ENCODE assay signal across 9 cellular contexts in genomic region chr22:29308791-29309262, GRCh38. TPM values are rescaled to one million over a fixed set of nuclear protein-coding genes. Genes with fewer than 3 reads are reported as not detected.
DNase-seq lines count a peak whose midpoint lies in the region; ATAC-seq, FAIRE-seq and TF ChIP-seq lines count a peak whose summit lies in the region.
"Had no signal": no experiment of that assay in that cellular context is flagged by ENCODE, and none has a peak within 500 bp of the region (broad histone marks: within the 10 kb centered on the region; RNA-seq: fewer than 3 reads in every experiment).

No MANE protein-coding gene starts in this region.

- DNase-seq in CD4-positive, alpha-beta memory T cell = peak; percentile 32 to 60 (median 51)
- DNase-seq in M059J (ENCODE audit: low read depth) (peak; percentile 90), bronchial epithelial cell (ENCODE audit: low read depth) (peak; percentile 61), omental fat pad (ENCODE audit: low spot score) (no peak), NCI-H2196 treated with DMSO at 0.1 percent for 48 hours (lab: John Stamatoyannopoulos, UW; ENCODE audit: unreplicated experiment) (no peak), RKO (ENCODE audit: low spot score) (no peak)
- peak in 1 of 9 donors; percentile 16 for DNase-seq in naive thymus-derived CD4-positive, alpha-beta T cell

- H3K9me3 Mint-ChIP-seq in CD4-positive, alpha-beta memory T cell = no peaks in the 10 kb centered on the region
- H3K9me3 Mint-ChIP-seq in naive thymus-derived CD4-positive, alpha-beta T cell = peaks cover 0 to 1% (median 0%) of the 10 kb centered on the region in 11 donors

- H3K27me3 ChIP-seq in CD4-positive, alpha-beta memory T cell (ENCODE audit: insufficient read depth, low read length) = peaks cover 8% of the 10 kb centered on the region
- H3K27me3 ChIP-seq in bronchial epithelial cell (ENCODE audit: control insufficient read depth, insufficient read depth, low read length) = peaks cover 8% of the 10 kb centered on the region
- H3K27me3 ChIP-seq in naive thymus-derived CD4-positive, alpha-beta T cell (ENCODE audit: control insufficient read depth in 2 of 2, insufficient read depth in 2 of 2, low read length in 2 of 2) = peaks cover 0 to 22% of the 10 kb centered on the region in 2 donors

- no peaks in the 10 kb centered on the region for H3K9me3 ChIP-seq in CD4-positive, alpha-beta memory T cell (ENCODE audit: control insufficient read depth in 1 of 2, low read length in 2 of 2)
- H3K9me3 ChIP-seq in naive thymus-derived CD4-positive, alpha-beta T cell (ENCODE audit: control insufficient read depth in 2 of 3, low read length in 3 of 3) = no peaks in the 10 kb centered on the region

- no peaks in the 10 kb centered on the region for H3K36me3 Mint-ChIP-seq in CD4-positive, alpha-beta memory T cell
- no peaks in the 10 kb centered on the region for H3K36me3 Mint-ChIP-seq in naive thymus-derived CD4-positive, alpha-beta T cell

- H3K36me3 ChIP-seq in CD4-positive, alpha-beta memory T cell (ENCODE audit: insufficient read depth, low read length) = no peaks in the 10 kb centered on the region
- H3K36me3 ChIP-seq in bronchial epithelial cell (ENCODE audit: control insufficient read depth, insufficient read depth, low read length) = peaks cover 2% of the 10 kb centered on the region
- no peaks in the 10 kb centered on the region for H3K36me3 ChIP-seq in naive thymus-derived CD4-positive, alpha-beta T cell (ENCODE audit: control insufficient read depth in 2 of 3, insufficient read depth in 3 of 3, low read length in 3 of 3)

- peaks cover 10 to 41% (median 26%) of the 10 kb centered on the region in 4 donors for H3K4me1 Mint-ChIP-seq in CD4-positive, alpha-beta memory T cell
- H3K4me1 Mint-ChIP-seq in naive thymus-derived CD4-positive, alpha-beta T cell = peaks cover 11 to 24% (median 22%) of the 10 kb centered on the region in 7 donors

- H3K27ac ChIP-seq in CD4-positive, alpha-beta memory T cell (ENCODE audit: low read depth, low read length) = no peak overlapping the region
- no peak overlapping the region for H3K27ac ChIP-seq in naive thymus-derived CD4-positive, alpha-beta T cell (ENCODE audit: low read depth, low read length)
- H3K27ac ChIP-seq: SK-N-MC had no signal

- H3K4me1 ChIP-seq in CD4-positive, alpha-beta memory T cell (ENCODE audit: insufficient read depth, low read length) = peaks cover 27% of the 10 kb centered on the region
- H3K4me1 ChIP-seq in naive thymus-derived CD4-positive, alpha-beta T cell (ENCODE audit: control insufficient read depth in 2 of 2, insufficient read depth in 2 of 2, low read length in 2 of 2) = peaks cover 3 to 11% of the 10 kb centered on the region in 2 donors

- no peak for TF ChIP-seq CTCF in bronchial epithelial cell (IDR thresholded peaks at IDR 0.05; ENCODE audit: insufficient read depth, low read length, severe bottlenecking)
- TF ChIP-seq CTCF in omental fat pad (IDR thresholded peaks at IDR 0.05) = no peak

- H3K27ac Mint-ChIP-seq in CD4-positive, alpha-beta memory T cell = peak overlapping the region in 4 of 7 donors; percentile 24 to 73 (median 58)
- peak overlapping the region in 2 of 9 donors; percentile 13 to 48 for H3K27ac Mint-ChIP-seq in naive thymus-derived CD4-positive, alpha-beta T cell

- ATAC-seq in naive thymus-derived CD4-positive, alpha-beta T cell = no peak
- no peak for ATAC-seq in HG03439 (IDR thresholded peaks at IDR 0.05; ENCODE audit: unreplicated experiment)
- ATAC-seq in omental fat pad (ENCODE audit: low FRiP score) = no peak

- POLR2A ChIA-PET in CD4-positive, alpha-beta memory T cell (lab: Charles Lee; ENCODE audit: partially characterized antibody) = no interaction called here
- POLR2A ChIA-PET in naive thymus-derived CD4-positive, alpha-beta T cell (lab: Charles Lee) = no interaction called here

- H3K4me3 ChIP-seq in CD4-positive, alpha-beta memory T cell (ENCODE audit: low read length in 2 of 2) = no peak overlapping the region
- H3K4me3 ChIP-seq in bronchial epithelial cell (ENCODE audit: low read depth, low read length) = no peak overlapping the region
- no peak overlapping the region for H3K4me3 ChIP-seq in naive thymus-derived CD4-positive, alpha-beta T cell (ENCODE audit: low read length)
- H3K4me3 ChIP-seq: SK-N-MC had no signal

- CTCF ChIA-PET in CD4-positive, alpha-beta memory T cell (lab: Charles Lee; ENCODE audit: partially characterized antibody) = no interaction called here
- CTCF ChIA-PET in naive thymus-derived CD4-positive, alpha-beta T cell (lab: Charles Lee) = no interaction called here

- peak overlapping the region in 6 of 8 donors; percentile 40 to 67 (median 52) for H3K4me3 Mint-ChIP-seq in CD4-positive, alpha-beta memory T cell
- H3K4me3 Mint-ChIP-seq in naive thymus-derived CD4-positive, alpha-beta T cell = peak overlapping the region in 6 of 10 donors; percentile 5 to 45 (median 18)

- peak; percentile 86 for FAIRE-seq in bronchial epithelial cell (lab: Jason Lieb, UNC)

- peaks cover 16 to 23% of the 10 kb centered on the region in 2 donors for H3K27me3 Mint-ChIP-seq in CD4-positive, alpha-beta memory T cell
- H3K27me3 Mint-ChIP-seq in naive thymus-derived CD4-positive, alpha-beta T cell = peaks cover 24 to 40% (median 29%) of the 10 kb centered on the region in 5 donors

- intact Hi-C loops in CD4-positive, alpha-beta memory T cell (cut with micrococcal nuclease) = no loop called here
- intact Hi-C loops in naive thymus-derived CD4-positive, alpha-beta T cell (cut with micrococcal nuclease) = loop anchor here in 1 of 2 donors (5.0 kb wide), 1 partner anchor 108 kb away; no protein-coding TSS in a partner anchor

RNA-seq across cellular contexts. Expression of gene GAS2L1, which starts 2.4 kb away (rescaled TPM):
- total RNA-seq in CD4-positive, alpha-beta memory T cell = 1 to 10 TPM in 1 of 2 experiments, under 1 TPM in 1; 0.47 to 1.2 TPM
- polyA plus RNA-seq in CD4-positive, alpha-beta memory T cell = under 1 TPM; 0.81 to 0.88 TPM
- 10.2 and 17.2 TPM in 2 replicates for total RNA-seq in M059J (2014; rRNA removed; shearing (Covaris generic))
- total RNA-seq in bronchial epithelial cell (4.1 and 5.3 TPM in 2 replicates), omental fat pad (10 to 100 TPM; 13.4 to 29.0 (median 22.7) TPM)
- total RNA-seq in naive thymus-derived CD4-positive, alpha-beta T cell = 1 to 10 TPM in 2 of 5 experiments, under 1 TPM in 2, not detected in 1; 0.37 to 7.5 (median 2.0) TPM
- under 1 TPM in 1 of 2 donors, not detected in 1; 0.09 TPM for polyA plus RNA-seq in naive thymus-derived CD4-positive, alpha-beta T cell

RNA-seq across cellular contexts. Expression of gene RASL10A, which starts 6.7 kb away (rescaled TPM):
- under 1 TPM; 0.36 to 0.79 TPM for total RNA-seq in CD4-positive, alpha-beta memory T cell
- polyA plus RNA-seq in CD4-positive, alpha-beta memory T cell = not detected
- 0.07 TPM in 1 of 2 replicates, not detected in the other for total RNA-seq in M059J (2014; rRNA removed; shearing (Covaris generic))
- total RNA-seq in bronchial epithelial cell = not detected in 2 replicates
- total RNA-seq in naive thymus-derived CD4-positive, alpha-beta T cell = 1 to 10 TPM in 2 of 5 experiments, under 1 TPM in 2, not detected in 1; 0.32 to 1.7 (median 0.89) TPM
- not detected for polyA plus RNA-seq in naive thymus-derived CD4-positive, alpha-beta T cell
- 1 to 10 TPM in 2 of 4 donors, under 1 TPM in 1, not detected in 1; 0.56 to 2.6 (median 1.5) TPM for total RNA-seq in omental fat pad

RNA-seq across cellular contexts. Expression of gene EWSR1, which starts 40.8 kb away (rescaled TPM):
- total RNA-seq in CD4-positive, alpha-beta memory T cell = 100 to 1,000 TPM; 247 to 250 TPM
- polyA plus RNA-seq in CD4-positive, alpha-beta memory T cell = 100 to 1,000 TPM; 192 to 210 TPM
- 179 and 188 TPM in 2 replicates for total RNA-seq in M059J (2014; rRNA removed; shearing (Covaris generic))
- 87.1 and 163 TPM in 2 replicates for total RNA-seq in bronchial epithelial cell
- 100 to 1,000 TPM; 249 to 366 (median 273) TPM for total RNA-seq in naive thymus-derived CD4-positive, alpha-beta T cell
- 100 to 1,000 TPM; 189 to 195 TPM for polyA plus RNA-seq in naive thymus-derived CD4-positive, alpha-beta T cell
- 100 to 1,000 TPM; 190 to 274 (median 202) TPM for total RNA-seq in omental fat pad

RNA-seq across cellular contexts. Expression of gene RHBDD3, which starts 41.0 kb away (rescaled TPM):
- total RNA-seq in CD4-positive, alpha-beta memory T cell = 10 to 100 TPM; 14.2 to 16.1 TPM
- polyA plus RNA-seq in CD4-positive, alpha-beta memory T cell = 1 to 10 TPM; 7.8 to 8.0 TPM
- total RNA-seq in M059J (2014; rRNA removed; shearing (Covaris generic)) = 17.7 and 33.1 TPM in 2 replicates
- total RNA-seq in bronchial epithelial cell (21.6 and 25.0 TPM in 2 replicates), omental fat pad (10 to 100 TPM; 15.0 to 30.8 (median 25.4) TPM)
- total RNA-seq in naive thymus-derived CD4-positive, alpha-beta T cell = 10 to 100 TPM; 10.8 to 39.4 (median 14.7) TPM
- 10 to 100 TPM in 1 of 2 donors, 1 to 10 TPM in 1; 8.1 to 13.0 TPM for polyA plus RNA-seq in naive thymus-derived CD4-positive, alpha-beta T cell

Comparison
In these comparisons a context has a peak if more than half of its experiments do, and no peak if none do; other contexts are left out.
1. DNase-seq: peak in CD4-positive, alpha-beta memory T cell (5 of 5), M059J (single experiment) and bronchial epithelial cell (single experiment); none in omental fat pad (single experiment), NCI-H2196 treated with DMSO at 0.1 percent for 48 hours (single experiment) and RKO (single experiment).